Comparison of ENCODE assay signal across 5 cellular contexts in the genomic region with DNA sequence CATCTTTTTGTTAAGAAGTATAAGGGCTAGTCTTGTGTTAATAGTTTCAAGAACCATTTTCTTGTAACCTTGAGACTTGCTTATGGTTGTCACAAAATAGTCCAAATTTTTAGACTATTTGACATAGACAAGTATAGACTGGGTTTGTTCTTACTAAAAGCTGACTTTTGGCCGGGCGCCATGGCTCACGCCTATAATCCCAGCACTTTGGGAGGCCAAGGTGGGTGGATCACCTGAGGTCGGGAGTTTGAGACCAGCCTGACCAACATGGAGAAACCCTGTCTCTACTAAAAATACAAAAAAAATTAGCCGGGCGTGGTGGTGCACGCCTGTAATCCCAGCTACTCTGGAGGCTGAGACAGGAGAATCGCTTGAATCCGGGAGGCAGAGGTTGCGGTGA. TPM values are rescaled to one million over a fixed set of nuclear protein-coding genes. Genes with fewer than 3 reads are reported as not detected.
"Had no signal": no experiment of that assay in that cellular context is flagged by ENCODE, and none has a peak within 500 bp of the region (broad histone marks: within the 10 kb centered on the region; RNA-seq: fewer than 3 reads in every experiment).

No MANE protein-coding gene starts in this region.

RNA-seq across cellular contexts. Expression of gene ROR2, which starts 51.9 kb away (rescaled TPM):
- total RNA-seq: activated CD4-positive, alpha-beta T cell treated with anti-CD3 and anti-CD28 coated beads for 36 hours; activated naive CD4-positive, alpha-beta T cell treated with anti-CD3 and anti-CD28 coated beads for 36 hours; activated naive CD4-positive, alpha-beta T cell treated with anti-CD3 and anti-CD28 coated beads, Interleukin-2, amount 50 U/mL, for 72 hours; activated naive CD8-positive, alpha-beta T cell treated with anti-CD3 and anti-CD28 coated beads for 36 hours had no signal
- polyA plus RNA-seq: aorta had no signal
